25 cellular contexts compared by ENCODE assay signal in the genomic region with DNA sequence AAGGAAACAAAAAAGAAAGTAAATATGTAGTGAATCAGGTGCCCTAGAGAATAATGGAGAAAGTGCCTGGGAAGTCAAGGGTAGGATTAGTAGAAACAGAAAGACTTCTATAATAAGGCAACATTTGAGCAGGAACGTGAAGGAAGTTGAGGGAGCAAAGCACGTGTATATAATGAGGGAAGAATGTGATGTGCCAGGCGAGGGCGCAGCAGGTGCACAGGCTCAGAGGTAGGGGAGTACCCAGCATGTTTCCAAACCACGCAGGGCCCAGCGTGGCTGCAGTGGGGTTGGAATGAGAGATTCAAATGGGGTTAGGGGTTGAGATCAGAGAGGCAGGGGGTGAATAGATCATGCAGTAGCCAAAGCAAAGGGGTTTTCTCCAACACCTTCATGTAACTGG.
A peak's percentile ranks its signal among the peaks of the same experiment; 100 is the strongest.
DNase-seq lines count a peak whose midpoint lies in the region; ATAC-seq, FAIRE-seq and TF ChIP-seq lines count a peak whose summit lies in the region.
"Had no signal": no experiment of that assay in that cellular context is flagged by ENCODE, and none has a peak within 500 bp of the region (broad histone marks: within the 10 kb centered on the region; RNA-seq: fewer than 3 reads in every experiment).

No MANE protein-coding gene starts in this region.

- no peaks in the 10 kb centered on the region for H3K9me1 ChIP-seq in K562 (ENCODE audit: control insufficient read depth, insufficient read depth, low read length)

- TF ChIP-seq CTCF in Loucy (conservative IDR thresholded peaks at IDR 0.05; ENCODE audit: low read length) (0 out of 2 replicates have a peak, but pooled peaks have one; percentile 18), K562 (IDR thresholded peaks at IDR 0.05 in 2 of 3, conservative IDR thresholded peaks at IDR 0.05 in 1 of 3; ENCODE audit: insufficient read depth in 2 of 3, low read depth in 1 of 3, low read length in 3 of 3) (no peak)

- no peak overlapping the region for H3K9ac ChIP-seq in Loucy (ENCODE audit: low read depth, low read length, poor library complexity, severe bottlenecking)
- no peak overlapping the region for H3K9ac ChIP-seq in K562 (ENCODE audit: insufficient read depth in 1 of 2, low read depth in 2 of 2, low read length in 2 of 2)
- H3K9ac ChIP-seq: BLaER1 had no signal

- BruUV-seq in K562 (replicated peaks; lab: Mats Ljungman, UMichigan), result no TSS peak

- H3K9me3 ChIP-seq in Loucy (ENCODE audit: insufficient read depth, low read depth, low read length) (no peaks in the 10 kb centered on the region), K562 (replicated peaks; ENCODE audit: control insufficient read depth, insufficient read depth, low read depth, low read length) (no peaks in the 10 kb centered on the region)
- H3K9me3 ChIP-seq: BLaER1, heart right ventricle, left ventricle myocardium inferior, psoas muscle, SJCRH30, thyroid gland had no signal

- CTCF ChIA-PET in K562 (lab: Yijun Ruan, JAX; ENCODE audit: low intra/inter-chr PET ratio), result no interaction called here

- intact Hi-C loops in K562 (cut with micrococcal nuclease), result no loop called here
- intact Hi-C loops in posterior vena cava (cut with DNase I), result no loop called here

- peak overlapping the region; percentile 4 for H3K4me2 ChIP-seq in Loucy (ENCODE audit: low read depth, low read length, poor library complexity, severe bottlenecking)
- no peak overlapping the region for H3K4me2 ChIP-seq in K562 (ENCODE audit: insufficient read depth, low read length)
- H3K4me2 ChIP-seq: BLaER1 had no signal

- POLR2A ChIA-PET in K562 (lab: Yijun Ruan, JAX), result no interaction called here

- no peak overlapping the region for H3K27ac ChIP-seq in K562 (ENCODE audit: extremely low read depth, low read depth, low read length)
- H3K27ac ChIP-seq: BLaER1, heart right ventricle, left ventricle myocardium inferior, psoas muscle, SJCRH30, thyroid gland had no signal

- H3K9me2 ChIP-seq in Loucy (replicated peaks; ENCODE audit: low read depth, low read length), result no peaks in the 10 kb centered on the region

- H4K20me1 ChIP-seq in Loucy (ENCODE audit: insufficient read depth, low read length, poor library complexity, severe bottlenecking), result no peaks in the 10 kb centered on the region
- H4K20me1 ChIP-seq in K562 (replicated peaks; ENCODE audit: control insufficient read depth, insufficient read depth, low read length), result no peaks in the 10 kb centered on the region
- H4K20me1 ChIP-seq: BLaER1 had no signal

- TF ChIP-seq POLR2A in K562 (conservative IDR thresholded peaks at IDR 0.05), result no peak

- FAIRE-seq in K562 (lab: Jason Lieb, UNC), result no peak
- FAIRE-seq: bronchial epithelial cell, H54, HTR-8/SVneo had no signal

- WGBS in K562 (ENCODE audit: insufficient coverage, low coverage, missing lambda C conversion rate), result 4% methylated on average over 6 of the region's 6 CpGs

- no peaks in the 10 kb centered on the region for H3F3A ChIP-seq in Loucy (ENCODE audit: low read depth)

- H3K79me2 ChIP-seq in Loucy (ENCODE audit: insufficient read depth, low read length), result no peaks in the 10 kb centered on the region
- no peaks in the 10 kb centered on the region for H3K79me2 ChIP-seq in K562 (ENCODE audit: control insufficient read depth, insufficient read depth, low read length)

- H3K27me3 ChIP-seq in Loucy (ENCODE audit: insufficient read depth, low read length, poor library complexity, severe bottlenecking) (no peaks in the 10 kb centered on the region), K562 (ENCODE audit: control insufficient read depth in 2 of 2, insufficient read depth in 2 of 2, low read length in 2 of 2) (peaks cover 33 to 53% of the 10 kb centered on the region in 2 experiments)
- H3K27me3 ChIP-seq: BLaER1, heart right ventricle, SJCRH30, thyroid gland had no signal

- TF ChIP-seq EP300 in K562 (IDR thresholded peaks at IDR 0.05; ENCODE audit: low read length), result no peak

- DNase-seq in K562 (ENCODE audit: extremely low read depth in 1 of 4, low spot score in 3 of 4), result no peak
- peak; percentile 60 for DNase-seq in posterior vena cava (ENCODE audit: low spot score)
- DNase-seq in hepatic stellate cell (ENCODE audit: low spot score), result no peak
- no peak for DNase-seq in SKM-1 (lab: John Stamatoyannopoulos, UW; ENCODE audit: unreplicated experiment)
- DNase-seq: activated CD4-positive, alpha-beta T cell treated with anti-CD3 and anti-CD28 coated beads, Interleukin-2, amount 50 U/mL, for 48 hours; activated T-cell treated with anti-CD3 and anti-CD28 coated beads for 4 hours; amniotic stem cell; dermis blood vessel endothelial cell; heart right ventricle; left ventricle myocardium inferior; NCI-H1105 treated with DMSO at 0.1 percent for 48 hours; NCI-H2171 treated with DMSO at 0.1 percent for 48 hours; psoas muscle; SJCRH30; stimulated activated CD4-positive, alpha-beta T cell treated with anti-CD3 and anti-CD28 coated beads, Interleukin-1b, Interleukin-23, amount 100 ng/mL, for 48 hours; stimulated activated naive CD4-positive, alpha-beta T cell treated with Interleukin-2 at 50 U/mL for 16 hours; thyroid gland had no signal

- ATAC-seq in GM18867 (IDR thresholded peaks at IDR 0.05; ENCODE audit: unreplicated experiment) (peak; percentile 43), K562 (peak; percentile 29; the same call in 1 of the 3 replicates), HG02571 (IDR thresholded peaks at IDR 0.05; ENCODE audit: unreplicated experiment) (no peak)
- ATAC-seq: heart right ventricle, Panc1, psoas muscle had no signal

- H3K36me3 ChIP-seq in Loucy (ENCODE audit: insufficient read depth, low read length) (no peaks in the 10 kb centered on the region), K562 (ENCODE audit: control insufficient read depth, insufficient read depth, low read length) (no peaks in the 10 kb centered on the region)
- H3K36me3 ChIP-seq: BLaER1, heart right ventricle, left ventricle myocardium inferior, SJCRH30, thyroid gland had no signal

- in situ Hi-C loops in K562 (cut with MboI), result no loop called here

- H2AFZ ChIP-seq in Loucy (ENCODE audit: low read length) (peak overlapping the region; percentile 39), K562 (ENCODE audit: low read depth, low read length) (no peak overlapping the region)

- peak in 1 of 2 experiments; percentile 6; a peak in 1 of 4 replicates for TF ChIP-seq RAD21 in K562 (CRISPR knock-in tag; conservative IDR thresholded peaks at IDR 0.05 in 1 of 2, IDR thresholded peaks at IDR 0.05 in 1 of 2)

- H3K4me1 ChIP-seq in Loucy (ENCODE audit: insufficient read depth, low read length, poor library complexity, severe bottlenecking) (peaks cover 7% of the 10 kb centered on the region), K562 (replicated peaks in 1 of 2; ENCODE audit: control insufficient read depth in 2 of 2, insufficient read depth in 2 of 2, low read length in 2 of 2) (no peaks in the 10 kb centered on the region)
- H3K4me1 ChIP-seq: BLaER1, heart right ventricle, left ventricle myocardium inferior, thyroid gland had no signal

- H3K4me3 ChIP-seq in Loucy (ENCODE audit: low read length, poor library complexity, severe bottlenecking), result no peak overlapping the region
- no peak overlapping the region for H3K4me3 ChIP-seq in K562
- H3K4me3 ChIP-seq: BLaER1, heart right ventricle, left ventricle myocardium inferior, psoas muscle, SJCRH30, thyroid gland had no signal

TF ChIP-seq in K562, 482 proteins besides CTCF, POLR2A, EP300 and RAD21 (continues in another document):
- TF ChIP-seq PHF8 (IDR thresholded peaks at IDR 0.05; ENCODE audit: borderline replicate concordance, low read length), result no peak
- TF ChIP-seq, protein P1, sequence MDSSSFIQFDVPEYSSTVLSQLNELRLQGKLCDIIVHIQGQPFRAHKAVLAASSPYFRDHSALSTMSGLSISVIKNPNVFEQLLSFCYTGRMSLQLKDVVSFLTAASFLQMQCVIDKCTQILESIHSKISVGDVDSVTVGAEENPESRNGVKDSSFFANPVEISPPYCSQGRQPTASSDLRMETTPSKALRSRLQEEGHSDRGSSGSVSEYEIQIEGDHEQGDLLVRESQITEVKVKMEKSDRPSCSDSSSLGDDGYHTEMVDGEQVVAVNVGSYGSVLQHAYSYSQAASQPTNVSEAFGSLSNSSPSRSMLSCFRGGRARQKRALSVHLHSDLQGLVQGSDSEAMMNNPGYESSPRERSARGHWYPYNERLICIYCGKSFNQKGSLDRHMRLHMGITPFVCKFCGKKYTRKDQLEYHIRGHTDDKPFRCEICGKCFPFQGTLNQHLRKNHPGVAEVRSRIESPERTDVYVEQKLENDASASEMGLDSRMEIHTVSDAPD (CRISPR knock-in tag; IDR thresholded peaks at IDR 0.05), result no peak
- TF ChIP-seq CBX8 (IDR thresholded peaks at IDR 0.05; ENCODE audit: borderline replicate concordance, extremely low read depth, low read depth, low read length, poor library complexity, severe bottlenecking), result no peak
- TF ChIP-seq, protein P2, sequence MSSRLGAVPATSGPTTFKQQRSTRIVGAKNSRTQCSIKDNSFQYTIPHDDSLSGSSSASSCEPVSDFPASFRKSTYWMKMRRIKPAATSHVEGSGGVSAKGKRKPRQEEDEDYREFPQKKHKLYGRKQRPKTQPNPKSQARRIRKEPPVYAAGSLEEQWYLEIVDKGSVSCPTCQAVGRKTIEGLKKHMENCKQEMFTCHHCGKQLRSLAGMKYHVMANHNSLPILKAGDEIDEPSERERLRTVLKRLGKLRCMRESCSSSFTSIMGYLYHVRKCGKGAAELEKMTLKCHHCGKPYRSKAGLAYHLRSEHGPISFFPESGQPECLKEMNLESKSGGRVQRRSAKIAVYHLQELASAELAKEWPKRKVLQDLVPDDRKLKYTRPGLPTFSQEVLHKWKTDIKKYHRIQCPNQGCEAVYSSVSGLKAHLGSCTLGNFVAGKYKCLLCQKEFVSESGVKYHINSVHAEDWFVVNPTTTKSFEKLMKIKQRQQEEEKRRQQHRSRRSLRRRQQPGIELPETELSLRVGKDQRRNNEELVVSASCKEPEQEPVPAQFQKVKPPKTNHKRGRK (tag; IDR thresholded peaks at IDR 0.05), result no peak
- TF ChIP-seq ZNF143 (CRISPR knock-in tag; IDR thresholded peaks at IDR 0.05), result no peak
- no peak for TF ChIP-seq WHSC1 (IDR thresholded peaks at IDR 0.05; ENCODE audit: low read length)
- TF ChIP-seq POU5F1 (IDR thresholded peaks at IDR 0.05; ENCODE audit: borderline replicate concordance, low read depth, low read length, partially characterized antibody), result no peak
- TF ChIP-seq SMARCB1 (IDR thresholded peaks at IDR 0.05; ENCODE audit: insufficient read length, low read depth), result no peak
- no peak for TF ChIP-seq RBM39 (optimal IDR thresholded peaks at IDR 0.05; ENCODE audit: low read depth, low read length)
